18 cellular contexts compared by ENCODE assay signal in genomic region chr1:36086529-36087232, GRCh38. TPM values are rescaled to one million over a fixed set of nuclear protein-coding genes. Genes with fewer than 3 reads are reported as not detected.
DNase-seq lines count a peak whose midpoint lies in the region; ATAC-seq and TF ChIP-seq lines count a peak whose summit lies in the region.
"Had no signal": no experiment of that assay in that cellular context is flagged by ENCODE, and none has a peak within 500 bp of the region (broad histone marks: within the 10 kb centered on the region; RNA-seq: fewer than 3 reads in every experiment).

No MANE protein-coding gene starts in this region.

- H2BK15ac ChIP-seq in mesendoderm (replicated peaks; ENCODE audit: low read depth), result no peak overlapping the region

- no peak overlapping the region for H2BK5ac ChIP-seq in mesendoderm (ENCODE audit: low read length)

- ATAC-seq in activated B cell treated with CpG ODN at 0.5 μM for 24 hours (ENCODE audit: low read depth), result no peak

- intact Hi-C loops in activated B cell treated with CpG ODN at 0.5 μM for 24 hours (cut with micrococcal nuclease), result loop anchor here (10.0 kb wide), 1 partner anchor 232 kb away; no protein-coding TSS in a partner anchor
- intact Hi-C loops in stomach (cut with DNase I; ENCODE audit: low total_unique reads), result no loop called here
- intact Hi-C loops in ovary (cut with DNase I), result loop anchor here in 1 of 4 donors (5.0 kb wide), 1 partner anchor 204 kb away; the partner anchor contains the start of gene AGO1

- no peak overlapping the region for H3K27ac ChIP-seq in mesendoderm (ENCODE audit: low read depth, low read length)
- H3K27ac ChIP-seq in stomach, result no peak overlapping the region
- H3K27ac ChIP-seq in ovary, result no peak overlapping the region
- H3K27ac ChIP-seq: testis had no signal

- H2BK120ac ChIP-seq in mesendoderm (ENCODE audit: low read depth, low read length), result no peak overlapping the region

- POLR2A ChIA-PET in activated B cell treated with CpG ODN at 0.5 μM for 24 hours (lab: Charles Lee), result interaction anchor here (1.0 kb wide), 1 partner anchor 156 kb away, joined by 3 read pairs; the partner anchor contains the start of gene AGO3

- H3K36me3 ChIP-seq in mesendoderm (ENCODE audit: control insufficient read depth, insufficient read depth, low read length) (peaks cover 1% of the 10 kb centered on the region), stomach (peaks cover 3 to 11% (median 10%) of the 10 kb centered on the region in 4 donors), ovary (no peaks in the 10 kb centered on the region)

- H3K27me3 Mint-ChIP-seq in activated naive CD4-positive, alpha-beta T cell treated with anti-CD3 and anti-CD28 coated beads, Interleukin-2, amount 10 ng/mL, durations not matched to agents 7 days and 5 days, result peaks cover 56% of the 10 kb centered on the region
- peaks cover 33% of the 10 kb centered on the region for H3K27me3 Mint-ChIP-seq in activated B cell treated with CpG ODN at 0.5 μM for 24 hours

- H3K9me3 ChIP-seq in stomach, result no peaks in the 10 kb centered on the region
- H3K9me3 ChIP-seq in ovary, result no peaks in the 10 kb centered on the region
- H3K9me3 ChIP-seq: SK-N-SH, testis had no signal

- no peaks in the 10 kb centered on the region for H3K27me3 ChIP-seq in mesendoderm (ENCODE audit: insufficient read depth, low read length, poor library complexity)
- H3K27me3 ChIP-seq in stomach, result peaks cover 0 to 33% (median 6%) of the 10 kb centered on the region in 3 donors
- H3K27me3 ChIP-seq in ovary, result no peaks in the 10 kb centered on the region
- H3K27me3 ChIP-seq: testis had no signal

- H3K4me1 ChIP-seq in mesendoderm (ENCODE audit: control insufficient read depth, low read depth, low read length) (peaks cover 5% of the 10 kb centered on the region), stomach (peaks cover 27 to 52% (median 44%) of the 10 kb centered on the region in 4 donors), ovary (ENCODE audit: insufficient read depth) (peaks cover 11% of the 10 kb centered on the region)

- TF ChIP-seq EP300 in stomach (IDR thresholded peaks at IDR 0.05) (no peak), ovary (IDR thresholded peaks at IDR 0.05) (no peak)

- H4K8ac ChIP-seq in mesendoderm (ENCODE audit: low read depth, low read length), result no peak overlapping the region

- H3K79me1 ChIP-seq in mesendoderm (ENCODE audit: low read length), result peaks cover 11% of the 10 kb centered on the region

- H4K5ac ChIP-seq in mesendoderm (ENCODE audit: low read length), result no peak overlapping the region

- peak overlapping the region; percentile 62 for H3K27ac Mint-ChIP-seq in activated naive CD4-positive, alpha-beta T cell treated with anti-CD3 and anti-CD28 coated beads, Interleukin-2, amount 10 ng/mL, durations not matched to agents 7 days and 5 days
- H3K27ac Mint-ChIP-seq in activated B cell treated with CpG ODN at 0.5 μM for 24 hours, result peak overlapping the region; percentile 24
- H3K27ac Mint-ChIP-seq: endodermal cell had no signal

- no peaks in the 10 kb centered on the region for H3K9me3 Mint-ChIP-seq in activated naive CD4-positive, alpha-beta T cell treated with anti-CD3 and anti-CD28 coated beads, Interleukin-2, amount 10 ng/mL, durations not matched to agents 7 days and 5 days
- no peaks in the 10 kb centered on the region for H3K9me3 Mint-ChIP-seq in activated B cell treated with CpG ODN at 0.5 μM for 24 hours
- H3K9me3 Mint-ChIP-seq: endodermal cell had no signal

- no peak overlapping the region for H3K4ac ChIP-seq in mesendoderm (ENCODE audit: low read depth, low read length)

- peak overlapping the region; percentile 17 for H3K4me3 Mint-ChIP-seq in activated naive CD4-positive, alpha-beta T cell treated with anti-CD3 and anti-CD28 coated beads, Interleukin-2, amount 10 ng/mL, durations not matched to agents 7 days and 5 days
- peak overlapping the region; percentile 71 for H3K4me3 Mint-ChIP-seq in activated B cell treated with CpG ODN at 0.5 μM for 24 hours
- H3K4me3 Mint-ChIP-seq: endodermal cell had no signal

- TF ChIP-seq CTCF in activated B cell treated with CpG ODN at 0.5 μM for 24 hours (IDR thresholded peaks at IDR 0.05) (no peak), stomach (IDR thresholded peaks at IDR 0.05) (no peak), ovary (IDR thresholded peaks at IDR 0.05) (no peak)

- H3K36me3 Mint-ChIP-seq in activated naive CD4-positive, alpha-beta T cell treated with anti-CD3 and anti-CD28 coated beads, Interleukin-2, amount 10 ng/mL, durations not matched to agents 7 days and 5 days, result peaks cover 10% of the 10 kb centered on the region
- peaks cover 6% of the 10 kb centered on the region for H3K36me3 Mint-ChIP-seq in activated B cell treated with CpG ODN at 0.5 μM for 24 hours (ENCODE audit: low read depth)

- peaks cover 22% of the 10 kb centered on the region for H3K4me1 Mint-ChIP-seq in activated naive CD4-positive, alpha-beta T cell treated with anti-CD3 and anti-CD28 coated beads, Interleukin-2, amount 10 ng/mL, durations not matched to agents 7 days and 5 days
- H3K4me1 Mint-ChIP-seq in activated B cell treated with CpG ODN at 0.5 μM for 24 hours, result peaks cover 15% of the 10 kb centered on the region

- no peak for DNase-seq in activated naive CD4-positive, alpha-beta T cell treated with anti-CD3 and anti-CD28 coated beads, Interleukin-2, amount 10 ng/mL, durations not matched to agents 7 days and 5 days
- no peak for DNase-seq in activated naive CD4-positive, alpha-beta T cell treated with anti-CD3 and anti-CD28 coated beads, Interleukin-2, amount 50 U/mL, for 16 hours
- DNase-seq in activated B cell treated with CpG ODN at 0.5 μM for 24 hours (no peak), mesendoderm (no peak), stomach (peak; percentile 13), ovary (no peak), retina (no peak), NCI-H526 (lab: John Stamatoyannopoulos, UW) (no peak)
- DNase-seq: activated gamma-delta T cell; foreskin melanocyte; mesenchymal stem cell; NCI-H1694 treated with DMSO at 0.1 percent for 48 hours; NCI-H510A treated with DMSO at 0.1 percent for 48 hours; SK-N-SH; stimulated activated CD4-positive, alpha-beta T cell treated with anti-CD3 and anti-CD28 coated beads, Interleukin-15, amount 100 ng/mL, for 24 hours; testis had no signal

- no CpG with 5 or more reads among the region's 12 CpGs for WGBS in mesendoderm (ENCODE audit: extremely low coverage, insufficient coverage, low lambda C conversion rate)
- WGBS in stomach, 5 donors, result 78 to 86% (median 83%) methylated on average over 9 to 12 of the region's 12 CpGs
- 85 to 86% (median 86%) methylated on average over 12 of the region's 12 CpGs for WGBS in ovary, 3 donors

- TF ChIP-seq POLR2A in stomach (IDR thresholded peaks at IDR 0.05), result no peak
- no peak for TF ChIP-seq POLR2A in ovary (IDR thresholded peaks at IDR 0.05)

- no peak overlapping the region for H3K18ac ChIP-seq in mesendoderm (ENCODE audit: low read length)

- no peak overlapping the region for H3K9ac ChIP-seq in mesendoderm (ENCODE audit: low read length)
- H3K9ac ChIP-seq: SK-N-SH had no signal

- H3K4me3 ChIP-seq in mesendoderm (ENCODE audit: low read length) (no peak overlapping the region), stomach (no peak overlapping the region), ovary (no peak overlapping the region)
- H3K4me3 ChIP-seq: testis had no signal

- H3K79me2 ChIP-seq in mesendoderm (ENCODE audit: control insufficient read depth, insufficient read depth, low read length), result peaks cover 7% of the 10 kb centered on the region

- H3K23ac ChIP-seq in mesendoderm (ENCODE audit: low read length), result no peak overlapping the region

- H3K56ac ChIP-seq in mesendoderm (ENCODE audit: low read length), result peak overlapping the region; percentile 34

- CTCF ChIA-PET in activated naive CD4-positive, alpha-beta T cell treated with anti-CD3 and anti-CD28 coated beads, Interleukin-2, amount 10 ng/mL, durations not matched to agents 7 days and 5 days (lab: Charles Lee), result interaction anchor here (0.8 to 1.7 kb wide), 3 partner anchors 156 to 203 kb away, joined by 3 to 4 read pairs (median 3); partner anchors contain the start of genes AGO1 and AGO3
- CTCF ChIA-PET in activated B cell treated with CpG ODN at 0.5 μM for 24 hours (lab: Charles Lee), result interaction anchor here (1.0 kb wide), 1 partner anchor 205 kb away, joined by 3 read pairs; no protein-coding TSS in a partner anchor

- H3K4me2 ChIP-seq in mesendoderm (ENCODE audit: low read length), result no peak overlapping the region
- H3K4me2 ChIP-seq: SK-N-SH had no signal

- H2AK5ac ChIP-seq in mesendoderm (ENCODE audit: low read length), result no peak overlapping the region

RNA-seq across cellular contexts. Expression of gene ADPRS, which starts 2.0 kb away (rescaled TPM):
- total RNA-seq in activated B cell treated with CpG ODN at 0.5 μM for 24 hours (23.0 and 23.9 TPM in 2 replicates), stomach (10 to 100 TPM in 3 of 5 donors, 1 to 10 TPM in 2; 1.8 to 15.1 (median 11.6) TPM), ovary (10 to 100 TPM; 21.0 to 52.2 (median 27.4) TPM)
- 16.8 TPM for polyA plus RNA-seq in mesendoderm (2013, experiment 1 of 2)
- 16.1 TPM for polyA plus RNA-seq in mesendoderm (2013, experiment 2 of 2)
- polyA plus RNA-seq in stomach (10 to 100 TPM; 21.3 to 27.5 (median 24.7) TPM), ovary (10 to 100 TPM; 14.9 to 24.8 TPM)

RNA-seq across cellular contexts. Expression of gene TEKT2, which starts 2.8 kb away (rescaled TPM):
- total RNA-seq in activated B cell treated with CpG ODN at 0.5 μM for 24 hours, result not detected in 2 replicates
- 0.25 TPM for polyA plus RNA-seq in mesendoderm (2013, experiment 1 of 2)
- polyA plus RNA-seq in mesendoderm (2013, experiment 2 of 2), result 0.25 TPM
- not detected for total RNA-seq in stomach
- under 1 TPM; 0.25 to 0.76 (median 0.60) TPM for polyA plus RNA-seq in stomach
- total RNA-seq in ovary, result 10 to 100 TPM in 1 of 7 donors, 1 to 10 TPM in 4, under 1 TPM in 2; 0.28 to 22.5 (median 2.1) TPM
- polyA plus RNA-seq in ovary, result under 1 TPM; 0.12 to 0.36 TPM
- total RNA-seq: Daoy had no signal

RNA-seq across cellular contexts. Expression of gene COL8A2, which starts 38.3 kb away (rescaled TPM):
- total RNA-seq in activated B cell treated with CpG ODN at 0.5 μM for 24 hours (0.24 and 0.64 TPM in 2 replicates), stomach (10 to 100 TPM in 1 of 5 donors, 1 to 10 TPM in 4; 3.5 to 19.2 (median 5.5) TPM), ovary (1 to 10 TPM; 2.5 to 6.2 (median 4.1) TPM)
- 0.49 TPM for polyA plus RNA-seq in mesendoderm (2013, experiment 1 of 2)
- 0.50 TPM for polyA plus RNA-seq in mesendoderm (2013, experiment 2 of 2)
- polyA plus RNA-seq in stomach (1 to 10 TPM in 2 of 3 donors, under 1 TPM in 1; 0.92 to 5.0 (median 2.0) TPM), ovary (1 to 10 TPM; 2.3 to 4.6 TPM)
